ENCODE assay signal across 17 cellular contexts in the genomic region with DNA sequence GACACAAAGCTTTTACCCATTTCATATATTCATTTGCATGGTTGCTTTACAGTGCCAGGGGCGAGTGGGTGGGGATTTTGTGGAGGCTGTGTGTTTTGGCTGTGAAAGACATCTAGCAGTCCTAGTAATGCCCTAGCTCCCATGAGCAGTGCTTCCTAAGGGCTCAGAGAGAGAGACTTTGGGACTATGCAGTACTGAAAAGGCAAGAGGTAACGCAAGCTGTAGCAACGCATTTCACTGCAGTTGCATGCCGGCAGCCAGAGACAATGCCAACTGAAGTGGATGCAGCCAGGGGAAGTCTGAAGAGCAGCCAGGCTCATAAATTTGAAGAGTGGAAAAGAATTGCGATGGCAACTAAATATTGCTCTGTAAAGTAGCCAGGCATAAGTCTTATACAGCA. TPM values are rescaled to one million over a fixed set of nuclear protein-coding genes. Genes with fewer than 3 reads are reported as not detected.
"Had no signal": no experiment of that assay in that cellular context is flagged by ENCODE, and none has a peak within 500 bp of the region (broad histone marks: within the 10 kb centered on the region; RNA-seq: fewer than 3 reads in every experiment).

No MANE protein-coding gene starts in this region.

- FAIRE-seq: urothelium cell line had no signal

- H3K27ac ChIP-seq: foreskin keratinocyte had no signal

- ATAC-seq: activated naive CD4-positive, alpha-beta T cell treated with anti-CD3 and anti-CD28 coated beads, Interleukin-2, amount 50 U/mL, for 72 hours; foreskin keratinocyte; left colon; naive thymus-derived CD8-positive, alpha-beta T cell; sciatic nerve had no signal

- H3K4me3 ChIP-seq: lung had no signal

- H3K4me1 ChIP-seq: foreskin keratinocyte had no signal

- H3K27me3 ChIP-seq: foreskin keratinocyte had no signal

- DNase-seq: activated CD4-positive, alpha-beta T cell treated with anti-CD3 and anti-CD28 coated beads, Interleukin-2, amount 50 U/mL, for 1 hour; activated T-cell treated with anti-CD3 and anti-CD28 coated beads, Interleukin-2, amount 50 U/mL, for 1 hour; cerebellar nuclear complex; dermis blood vessel endothelial cell; endodermal cell; erythroblast; foreskin keratinocyte; head of caudate nucleus; left colon; naive thymus-derived CD8-positive, alpha-beta T cell; stimulated activated CD4-positive, alpha-beta T cell treated with anti-CD3 and anti-CD28 coated beads, Interleukin-12 subunit alpha, Interleukin-12 subunit beta, amount 100 ng/mL, for 4 hours; stimulated activated naive CD4-positive, alpha-beta T cell had no signal

RNA-seq across cellular contexts. Expression of a gene that starts 27.4 kb away (rescaled TPM):
- total RNA-seq: foreskin keratinocyte, pulmonary artery endothelial cell had no signal
- polyA plus RNA-seq: foreskin keratinocyte had no signal
